8 cellular contexts compared by ENCODE assay signal in genomic region chr6:157982297-157982579, GRCh38. TPM values are rescaled to one million over a fixed set of nuclear protein-coding genes. Genes with fewer than 3 reads are reported as not detected.
DNase-seq lines count a peak whose midpoint lies in the region; ATAC-seq and TF ChIP-seq lines count a peak whose summit lies in the region.

No MANE protein-coding gene starts in this region.

- peak overlapping the region; percentile 38 for H3K27ac Mint-ChIP-seq in glutamatergic neuron (ENCODE audit: unreplicated experiment)

- peaks cover 8% of the 10 kb centered on the region for H3K9me3 Mint-ChIP-seq in glutamatergic neuron (ENCODE audit: unreplicated experiment)

- H3K4me3 Mint-ChIP-seq in glutamatergic neuron (ENCODE audit: unreplicated experiment): peak overlapping the region; percentile 80

- ATAC-seq in GM21529 (IDR thresholded peaks at IDR 0.05; ENCODE audit: unreplicated experiment) (peak; percentile 44), omental fat pad (ENCODE audit: low FRiP score) (no peak)

- TF ChIP-seq CTCF in glutamatergic neuron (IDR thresholded peaks at IDR 0.05; ENCODE audit: partially characterized antibody, unreplicated experiment) (no peak), omental fat pad (IDR thresholded peaks at IDR 0.05) (no peak)

- peaks cover 10% of the 10 kb centered on the region for H3K27me3 Mint-ChIP-seq in glutamatergic neuron (ENCODE audit: unreplicated experiment)

- H3K36me3 Mint-ChIP-seq in glutamatergic neuron (ENCODE audit: unreplicated experiment): no peaks in the 10 kb centered on the region

- H3K4me1 Mint-ChIP-seq in glutamatergic neuron (ENCODE audit: low read depth, unreplicated experiment): peaks cover 8% of the 10 kb centered on the region

- peak; percentile 66 for DNase-seq in ELR (ENCODE audit: low read depth)
- DNase-seq in LoVo (ENCODE audit: low spot score): peak; percentile 27
- peak; percentile 13 for DNase-seq in activated T-helper 1 cell treated with Interleukin-2 at 50 U/mL for 16 hours (ENCODE audit: low read depth)
- peak; percentile 47 for DNase-seq in glutamatergic neuron
- peak; percentile 24 for DNase-seq in pons (ENCODE audit: low spot score)
- DNase-seq in AML-193 (lab: John Stamatoyannopoulos, UW): no peak
- DNase-seq in omental fat pad (ENCODE audit: low spot score): no peak

RNA-seq across cellular contexts. Expression of gene SYNJ2, which starts 0.6 kb away (rescaled TPM):
- total RNA-seq in glutamatergic neuron (ENCODE audit: unreplicated experiment) (2.4 TPM), omental fat pad (10 to 100 TPM in 1 of 4 donors, 1 to 10 TPM in 3; 2.3 to 27.6 (median 6.4) TPM)

Comparison
In these comparisons a context has a peak if more than half of its experiments do, and no peak if none do; other contexts are left out.
1. DNase-seq: peak in ELR (single experiment), LoVo (single experiment), activated T-helper 1 cell treated with Interleukin-2 at 50 U/mL for 16 hours (single experiment), glutamatergic neuron (single experiment) and pons (single experiment); none in AML-193 (0 of 2) and omental fat pad (single experiment).